In genomic region chr20:56875803-56876202, GRCh38 we compare ENCODE assay signal across 28 cellular contexts.
"Had no signal": no experiment of that assay in that cellular context is flagged by ENCODE, and none has a peak within 500 bp of the region (broad histone marks: within the 10 kb centered on the region; RNA-seq: fewer than 3 reads in every experiment).

No MANE protein-coding gene starts in this region.

- H3K4me1 Mint-ChIP-seq: activated B cell treated with CpG ODN at 0.5 μM for 24 hours; activated naive CD4-positive, alpha-beta T cell treated with anti-CD3 and anti-CD28 coated beads, Interleukin-2, amount 10 ng/mL, durations not matched to agents 7 days and 5 days; activated naive CD8-positive, alpha-beta T cell treated with anti-CD3 and anti-CD28 coated beads, Interleukin-2, amount 10 ng/mL, durations not matched to agents 7 days and 5 days; central memory CD8-positive, alpha-beta T cell; T-helper 17 cell had no signal

- H3K36me3 Mint-ChIP-seq: activated naive CD4-positive, alpha-beta T cell treated with anti-CD3 and anti-CD28 coated beads, Interleukin-2, amount 10 ng/mL, durations not matched to agents 7 days and 5 days; activated naive CD4-positive, alpha-beta T cell treated with anti-CD3 and anti-CD28 coated beads, Interleukin-2, amount 50 U/mL, for 72 hours; activated naive CD8-positive, alpha-beta T cell treated with anti-CD3 and anti-CD28 coated beads, Interleukin-2, amount 10 ng/mL, durations not matched to agents 7 days and 5 days had no signal

- H3K9me3 ChIP-seq: ascending aorta had no signal

- H3K9me3 Mint-ChIP-seq: activated B cell treated with CpG ODN at 0.5 μM for 24 hours; activated CD8-positive, alpha-beta T cell treated with anti-CD3 and anti-CD28 coated beads for 36 hours; activated naive CD8-positive, alpha-beta T cell treated with anti-CD3 and anti-CD28 coated beads, Interleukin-2, amount 10 ng/mL, durations not matched to agents 7 days and 5 days; activated T-helper 1 cell treated with anti-CD3 and anti-CD28 coated beads, Interleukin-12 subunit alpha, Interleukin-12 subunit beta, Interleukin-2, Interleukin-4 antibody, amounts not matched to agents 30 ng/mL and 10 ng/mL and 1 ng/mL, durations not matched to agents 14 hours and 24 hours and 36 hours; activated T-helper 2 cell treated with anti-CD3 and anti-CD28 coated beads, Interferon-gamma antibody, Interleukin-2, Interleukin-4, amounts not matched to agents 10 μg/mL and 5 μg/mL and 100 μg/mL, durations not matched to agents 14 hours and 24 hours and 36 hours; endodermal cell; T-helper 2 cell treated with Interferon-gamma antibody and Interleukin-4, amounts not matched to agents 5 μg/mL and 100 μg/mL, for 36 hours had no signal

- H3K4me1 ChIP-seq: ascending aorta had no signal

- H3K27me3 ChIP-seq: ascending aorta, brain microvascular endothelial cell had no signal

- DNase-seq: activated B cell treated with CpG ODN at 0.5 μM for 24 hours; activated CD4-positive, alpha-beta T cell treated with anti-CD3 and anti-CD28 coated beads for 48 hours; activated CD4-positive, alpha-beta T cell treated with anti-CD3 and anti-CD28 coated beads, Interleukin-2, amount 50 U/mL, for 1 hour; activated CD4-positive, alpha-beta T cell treated with anti-CD3 and anti-CD28 coated beads, Interleukin-2, amount 50 U/mL, for 48 hours; activated CD8-positive, alpha-beta memory T cell treated with anti-CD3 and anti-CD28 coated beads for 24 hours; activated CD8-positive, alpha-beta T cell treated with anti-CD3 and anti-CD28 coated beads for 36 hours; activated effector memory CD4-positive, alpha-beta T cell treated with anti-CD3 and anti-CD28 coated beads, Interleukin-2, amount 50 U/mL, for 16 hours; activated naive CD4-positive, alpha-beta T cell; activated naive CD4-positive, alpha-beta T cell treated with anti-CD3 and anti-CD28 coated beads, Interleukin-2, amount 10 ng/mL, durations not matched to agents 7 days and 5 days; activated naive CD8-positive, alpha-beta T cell treated with anti-CD3 and anti-CD28 coated beads, Interleukin-2, amount 10 ng/mL, durations not matched to agents 7 days and 5 days; activated T-cell treated with anti-CD3 and anti-CD28 coated beads, Interleukin-2, amount 50 U/mL, for 48 hours; dorsolateral prefrontal cortex; effector memory CD4-positive, alpha-beta T cell; head of caudate nucleus; T-helper 17 cell; WERI-Rb-1 had no signal

- ATAC-seq: activated CD4-positive, CD25-positive, alpha-beta regulatory T cell treated with anti-CD3 and anti-CD28 coated beads, Interleukin-2, amount 50 U/mL, for 24 hours; activated CD8-positive, alpha-beta T cell treated with anti-CD3 and anti-CD28 coated beads for 36 hours; activated naive CD4-positive, alpha-beta T cell treated with anti-CD3 and anti-CD28 coated beads, Interleukin-2, amount 50 U/mL, for 72 hours; T-helper 17 cell had no signal

- H3K36me3 ChIP-seq: ascending aorta, brain microvascular endothelial cell, WERI-Rb-1 had no signal

- H3K27me3 Mint-ChIP-seq: activated B cell treated with CpG ODN at 0.5 μM for 24 hours; activated CD8-positive, alpha-beta T cell treated with anti-CD3 and anti-CD28 coated beads for 36 hours; activated naive CD8-positive, alpha-beta T cell treated with anti-CD3 and anti-CD28 coated beads, Interleukin-2, amount 10 ng/mL, durations not matched to agents 7 days and 5 days had no signal

- H3K27ac Mint-ChIP-seq: activated B cell treated with CpG ODN at 0.5 μM for 24 hours; activated CD8-positive, alpha-beta T cell treated with anti-CD3 and anti-CD28 coated beads for 36 hours; activated naive CD4-positive, alpha-beta T cell treated with anti-CD3 and anti-CD28 coated beads, Interleukin-2, amount 10 ng/mL, durations not matched to agents 7 days and 5 days; activated naive CD4-positive, alpha-beta T cell treated with anti-CD3 and anti-CD28 coated beads, Interleukin-2, amount 50 U/mL, for 72 hours; activated naive CD8-positive, alpha-beta T cell treated with anti-CD3 and anti-CD28 coated beads, Interleukin-2, amount 10 ng/mL, durations not matched to agents 7 days and 5 days; activated T-helper 1 cell treated with anti-CD3 and anti-CD28 coated beads, Interleukin-12 subunit alpha, Interleukin-12 subunit beta, Interleukin-2, Interleukin-4 antibody, amounts not matched to agents 30 ng/mL and 10 ng/mL and 1 ng/mL, durations not matched to agents 14 hours and 24 hours and 36 hours; activated T-helper 2 cell treated with anti-CD3 and anti-CD28 coated beads, Interferon-gamma antibody, Interleukin-2, Interleukin-4, amounts not matched to agents 10 μg/mL and 5 μg/mL and 100 μg/mL, durations not matched to agents 14 hours and 24 hours and 36 hours; dendritic cell treated with granulocyte-macrophage colony-stimulating factor and Interleukin-4, amounts not matched to agents 40 ng/mL and 50 ng/mL, for 4 days; endodermal cell; T-helper 17 cell; T-helper 2 cell treated with Interferon-gamma antibody and Interleukin-4, amounts not matched to agents 5 μg/mL and 100 μg/mL, for 36 hours had no signal

- H3K4me3 ChIP-seq: ascending aorta, coronary artery, dorsolateral prefrontal cortex had no signal

- FAIRE-seq: frontal cortex had no signal

- H3K27ac ChIP-seq: ascending aorta, brain microvascular endothelial cell, coronary artery, dorsolateral prefrontal cortex, WERI-Rb-1 had no signal

- H3K4me3 Mint-ChIP-seq: activated B cell treated with CpG ODN at 0.5 μM for 24 hours; activated CD8-positive, alpha-beta T cell treated with anti-CD3 and anti-CD28 coated beads for 36 hours; activated naive CD4-positive, alpha-beta T cell treated with anti-CD3 and anti-CD28 coated beads, Interleukin-2, amount 10 ng/mL, durations not matched to agents 7 days and 5 days; activated naive CD8-positive, alpha-beta T cell treated with anti-CD3 and anti-CD28 coated beads, Interleukin-2, amount 10 ng/mL, durations not matched to agents 7 days and 5 days; activated T-helper 1 cell treated with anti-CD3 and anti-CD28 coated beads, Interleukin-12 subunit alpha, Interleukin-12 subunit beta, Interleukin-2, Interleukin-4 antibody, amounts not matched to agents 30 ng/mL and 10 ng/mL and 1 ng/mL, durations not matched to agents 14 hours and 24 hours and 36 hours; central memory CD8-positive, alpha-beta T cell; dendritic cell treated with granulocyte-macrophage colony-stimulating factor and Interleukin-4, amounts not matched to agents 40 ng/mL and 50 ng/mL, for 4 days; endodermal cell; T-helper 17 cell; T-helper 2 cell treated with Interferon-gamma antibody and Interleukin-4, amounts not matched to agents 5 μg/mL and 100 μg/mL, for 36 hours had no signal
